Comparison of ENCODE assay signal across 10 cellular contexts in the genomic region with DNA sequence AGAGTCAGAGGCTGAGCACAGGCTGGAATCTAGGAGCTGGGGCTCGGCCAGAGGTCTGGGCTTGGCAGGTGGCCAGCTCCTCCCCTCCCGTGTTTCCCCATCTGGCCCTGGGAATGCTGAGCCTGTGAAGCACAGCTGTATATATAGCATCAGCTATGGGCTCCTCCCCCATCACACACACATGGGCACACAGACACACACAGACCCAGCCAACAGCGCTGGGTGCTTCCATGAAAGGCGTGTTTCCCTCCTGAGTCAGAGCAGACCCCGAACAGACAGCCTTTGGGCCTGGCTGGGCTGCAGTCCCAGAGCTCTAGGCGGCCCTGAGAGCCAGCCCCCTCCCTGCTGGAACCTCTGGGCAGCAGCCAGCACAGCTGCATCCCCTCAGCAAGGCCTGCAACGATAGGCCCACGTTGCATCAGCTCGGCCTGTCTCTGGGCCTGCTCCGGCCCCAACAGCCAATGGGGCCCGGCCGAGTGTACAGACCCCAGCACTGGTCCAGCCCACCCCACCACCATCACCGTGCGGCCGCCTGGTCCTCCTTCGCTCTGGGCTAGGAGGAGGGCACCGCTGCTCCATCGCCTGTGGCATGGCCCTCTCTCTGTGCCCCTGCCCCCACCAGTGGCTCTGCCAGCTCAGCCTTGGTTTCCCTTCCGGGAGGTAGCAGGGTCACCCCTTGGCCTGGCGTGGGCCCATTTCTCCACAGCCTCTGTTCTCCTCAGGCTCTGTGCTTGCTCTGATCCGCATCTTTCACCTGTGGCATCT. TPM values are rescaled to one million over a fixed set of nuclear protein-coding genes. Genes with fewer than 3 reads are reported as not detected.
DNase-seq lines count a peak whose midpoint lies in the region; ATAC-seq and TF ChIP-seq lines count a peak whose summit lies in the region.
"Had no signal": no experiment of that assay in that cellular context is flagged by ENCODE, and none has a peak within 500 bp of the region (broad histone marks: within the 10 kb centered on the region; RNA-seq: fewer than 3 reads in every experiment).

No MANE protein-coding gene starts in this region.

- H3K36me3 ChIP-seq in breast epithelium: no peaks in the 10 kb centered on the region

- TF ChIP-seq POLR2A in breast epithelium (IDR thresholded peaks at IDR 0.05): no peak

- no peaks in the 10 kb centered on the region for H3K36me3 Mint-ChIP-seq in immature natural killer cell

- H3K27ac Mint-ChIP-seq in immature natural killer cell: no peak overlapping the region

- TF ChIP-seq CTCF in breast epithelium (IDR thresholded peaks at IDR 0.05): no peak

- H3K9me3 Mint-ChIP-seq in immature natural killer cell: no peaks in the 10 kb centered on the region

- H3K27me3 Mint-ChIP-seq in immature natural killer cell (ENCODE audit: low read depth in 3 of 3): peaks cover 2 to 6% (median 3%) of the 10 kb centered on the region in 3 donors

- H3K4me1 ChIP-seq in breast epithelium: peaks cover 14 to 21% of the 10 kb centered on the region in 2 donors

- H3K27me3 ChIP-seq in breast epithelium: no peaks in the 10 kb centered on the region

- no peak overlapping the region for H3K4me3 Mint-ChIP-seq in immature natural killer cell

- intact Hi-C loops in breast epithelium (cut with DNase I; ENCODE audit: low total_unique reads): no loop called here

- DNase-seq in NCI-H510A treated with DMSO at 0.1 percent for 48 hours (lab: John Stamatoyannopoulos, UW): peak; percentile 42
- DNase-seq in NCI-H510A (lab: John Stamatoyannopoulos, UW): no peak
- DNase-seq in breast epithelium (ENCODE audit: low spot score in 2 of 2): peak; percentile 64 to 70
- peak; percentile 99 for DNase-seq in iris pigment epithelial cell (ENCODE audit: low read depth)
- DNase-seq in stimulated activated naive CD8-positive, alpha-beta T cell treated with anti-CD3 and anti-CD28 coated beads, Interleukin-15, Interleukin-2, amounts not matched to agents 100 U/mL and 50 U/mL, for 24 hours: no peak
- no peak for DNase-seq in immature natural killer cell
- no peak for DNase-seq in effector CD8-positive, alpha-beta T cell (lab: John Stamatoyannopoulos, UW)

- ATAC-seq in stimulated activated naive CD8-positive, alpha-beta T cell treated with anti-CD3 and anti-CD28 coated beads, Interleukin-15, Interleukin-2, amounts not matched to agents 100 U/mL and 50 U/mL, for 24 hours: peak; percentile 21
- ATAC-seq in GM21390 (IDR thresholded peaks at IDR 0.05; ENCODE audit: unreplicated experiment): no peak

- no peaks in the 10 kb centered on the region for H3K9me3 ChIP-seq in breast epithelium

- peak overlapping the region; percentile 23 to 53 (median 30) for H3K4me3 ChIP-seq in breast epithelium

- peak overlapping the region; percentile 68 to 90 for H3K27ac ChIP-seq in breast epithelium
- H3K27ac ChIP-seq: C4-2B, VCaP had no signal

- no peaks in the 10 kb centered on the region for H3K4me1 Mint-ChIP-seq in immature natural killer cell

RNA-seq across cellular contexts. Expression of a gene that starts 7.6 kb away (rescaled TPM):
- 100 to 1,000 TPM; 168 to 264 (median 259) TPM for total RNA-seq in breast epithelium
- polyA plus RNA-seq in immature natural killer cell: 1 to 10 TPM; 3.4 to 8.4 (median 4.5) TPM

RNA-seq across cellular contexts. Expression of a gene that starts 28.7 kb away (rescaled TPM):
- total RNA-seq in breast epithelium: 10 to 100 TPM; 10.5 to 25.9 (median 14.8) TPM
- polyA plus RNA-seq in immature natural killer cell: 1 to 10 TPM; 1.8 to 9.2 (median 4.1) TPM

Comparison
In these comparisons a context has a peak if more than half of its experiments do, and no peak if none do; other contexts are left out.
1. DNase-seq: peak in NCI-H510A treated with DMSO at 0.1 percent for 48 hours (single experiment), breast epithelium (2 of 2) and iris pigment epithelial cell (single experiment); none in NCI-H510A (single experiment), stimulated activated naive CD8-positive, alpha-beta T cell treated with anti-CD3 and anti-CD28 coated beads, Interleukin-15, Interleukin-2, amounts not matched to agents 100 U/mL and 50 U/mL, for 24 hours (single experiment), immature natural killer cell (0 of 3) and effector CD8-positive, alpha-beta T cell (single experiment).